Comparison of ENCODE assay signal across 13 cellular contexts in the genomic region with DNA sequence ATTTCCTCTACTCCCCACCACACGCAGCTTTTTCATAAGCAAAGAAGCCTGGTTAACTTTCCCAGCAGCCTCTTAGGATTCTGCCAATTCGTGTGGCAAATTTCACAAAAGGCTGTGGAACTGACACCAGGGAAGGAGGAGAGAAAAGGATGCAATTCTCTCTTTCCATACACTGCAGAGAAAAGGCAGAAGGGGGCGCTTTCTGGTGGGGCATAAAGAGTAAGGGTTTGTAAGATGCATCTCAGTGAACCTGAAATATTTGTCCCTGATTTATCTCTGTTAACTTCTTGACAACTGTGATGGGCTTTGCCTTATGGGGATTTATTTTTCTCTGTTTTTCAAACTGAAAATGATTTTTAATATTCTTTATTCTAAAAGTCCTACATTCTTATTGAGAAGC. TPM values are rescaled to one million over a fixed set of nuclear protein-coding genes. Genes with fewer than 3 reads are reported as not detected.
DNase-seq lines count a peak whose midpoint lies in the region; ATAC-seq, FAIRE-seq and TF ChIP-seq lines count a peak whose summit lies in the region.
"Had no signal": no experiment of that assay in that cellular context is flagged by ENCODE, and none has a peak within 500 bp of the region (broad histone marks: within the 10 kb centered on the region; RNA-seq: fewer than 3 reads in every experiment).

No MANE protein-coding gene starts in this region.

- POLR2A ChIA-PET in HepG2 (lab: Yijun Ruan, JAX) = no interaction called here
- POLR2A ChIA-PET in naive thymus-derived CD8-positive, alpha-beta T cell (lab: Charles Lee) = no interaction called here

- CTCF ChIA-PET in HepG2 (lab: Yijun Ruan, JAX; ENCODE audit: low intra/inter-chr PET ratio, low total read pairs) = no interaction called here
- CTCF ChIA-PET in mammary epithelial cell (lab: Charles Lee; ENCODE audit: low non-redundant PET) = interaction anchor here (0.9 kb wide), 1 partner anchor 414 kb away, joined by 3 read pairs; no protein-coding TSS in a partner anchor

- H3K27ac ChIP-seq in liver (ENCODE audit: low read depth in 1 of 2, low read length in 2 of 2) (no peak overlapping the region), HepG2 (ENCODE audit: extremely low read length, insufficient read depth, low read length) (no peak overlapping the region), mammary epithelial cell (ENCODE audit: insufficient read depth, low read depth, low read length) (no peak overlapping the region)
- H3K27ac ChIP-seq: gastroesophageal sphincter, neutrophil had no signal

- dilution Hi-C loops in mammary epithelial cell (cut with HindIII; ENCODE audit: low sequenced_read_pairs) = no loop called here

- H3K36me3 Mint-ChIP-seq in type B pancreatic cell = no peaks in the 10 kb centered on the region
- no peaks in the 10 kb centered on the region for H3K36me3 Mint-ChIP-seq in naive thymus-derived CD8-positive, alpha-beta T cell

- H4K20me1 ChIP-seq in HepG2 (ENCODE audit: insufficient read depth, low read length) = no peaks in the 10 kb centered on the region
- no peaks in the 10 kb centered on the region for H4K20me1 ChIP-seq in mammary epithelial cell (ENCODE audit: insufficient read depth, low read length)

- H3K27me3 ChIP-seq in liver (ENCODE audit: control insufficient read depth in 4 of 4, insufficient read depth in 4 of 4, low read length in 3 of 4) = peaks cover 0 to 8% (median 4%) of the 10 kb centered on the region in 4 donors
- H3K27me3 ChIP-seq in HepG2 (ENCODE audit: control insufficient read depth in 1 of 2, insufficient read depth in 2 of 2, low read length in 2 of 2) = no peaks in the 10 kb centered on the region; a peak in 1 of 5 replicates
- peaks cover 8% of the 10 kb centered on the region for H3K27me3 ChIP-seq in mammary epithelial cell (ENCODE audit: insufficient read depth, low read length)

- H3K9ac ChIP-seq in liver (ENCODE audit: low read depth in 1 of 2, low read length in 2 of 2) = no peak overlapping the region
- no peak overlapping the region for H3K9ac ChIP-seq in HepG2 (ENCODE audit: insufficient read depth, low read depth, low read length)
- no peak overlapping the region for H3K9ac ChIP-seq in mammary epithelial cell (ENCODE audit: insufficient read depth, low read length)

- no peaks in the 10 kb centered on the region for H3K9me3 ChIP-seq in liver (ENCODE audit: control insufficient read depth in 4 of 4, low read length in 3 of 4)
- no peaks in the 10 kb centered on the region for H3K9me3 ChIP-seq in HepG2 (ENCODE audit: low read length)
- no peaks in the 10 kb centered on the region for H3K9me3 ChIP-seq in mammary epithelial cell (replicated peaks; ENCODE audit: insufficient read depth, low read length)
- H3K9me3 ChIP-seq: gastroesophageal sphincter, neutrophil had no signal

- 14% methylated on average over 3 of the region's 3 CpGs for WGBS in liver
- 2% methylated on average over 3 of the region's 3 CpGs for WGBS in HepG2 (ENCODE audit: low lambda C conversion rate)
- WGBS in mammary epithelial cell (ENCODE audit: low coverage, missing lambda C conversion rate) = 45% methylated on average over 2 of the region's 3 CpGs

- H3K4me1 Mint-ChIP-seq in type B pancreatic cell (ENCODE audit: unreplicated experiment) = no peaks in the 10 kb centered on the region
- no peaks in the 10 kb centered on the region for H3K4me1 Mint-ChIP-seq in naive thymus-derived CD8-positive, alpha-beta T cell

- H3K4me1 ChIP-seq in liver (ENCODE audit: control insufficient read depth in 4 of 4, insufficient read depth in 4 of 4, low read length in 3 of 4) = no peaks in the 10 kb centered on the region
- no peaks in the 10 kb centered on the region for H3K4me1 ChIP-seq in HepG2 (ENCODE audit: insufficient read depth, low read length)
- H3K4me1 ChIP-seq in mammary epithelial cell (ENCODE audit: insufficient read depth, low read length) = no peaks in the 10 kb centered on the region
- H3K4me1 ChIP-seq: gastroesophageal sphincter had no signal

- TF ChIP-seq POLR2A in HepG2 (IDR thresholded peaks at IDR 0.05; ENCODE audit: insufficient read depth in 1 of 2, low read depth in 2 of 2, low read length in 2 of 2) = no peak

- in situ Hi-C loops in HepG2 (cut with HindIII; ENCODE audit: extremely low pct_ligation_motif_present, low pct_unique_long_range_greater_than_20kb) (loop anchor here (10.0 kb wide), 1 partner anchor 302 kb away; no protein-coding TSS in a partner anchor), mammary epithelial cell (cut with MboI; ENCODE audit: low sequenced_read_pairs in 2 of 2) (loop anchor here in 1 of 2 donors (10.0 kb wide), 1 partner anchor 92 kb away; no protein-coding TSS in a partner anchor)

- no TSS peak for BruUV-seq in HepG2 (replicated peaks; lab: Mats Ljungman, UMichigan)
- no TSS peak for BruUV-seq in mammary epithelial cell (replicated peaks; lab: Mats Ljungman, UMichigan)

- H3K4me2 ChIP-seq in HepG2 (ENCODE audit: low read depth, low read length) = no peak overlapping the region
- H3K4me2 ChIP-seq in mammary epithelial cell (ENCODE audit: insufficient read depth, low read depth, low read length) = no peak overlapping the region

- no peak for FAIRE-seq in HepG2 (lab: Jason Lieb, UNC)
- FAIRE-seq: G401.6 had no signal

- H2AFZ ChIP-seq in HepG2 (ENCODE audit: low read length) = no peak overlapping the region
- H2AFZ ChIP-seq in mammary epithelial cell (ENCODE audit: low read depth, low read length) = no peak overlapping the region

- H3K36me3 ChIP-seq in liver (ENCODE audit: control insufficient read depth in 4 of 4, insufficient read depth in 3 of 4, low read depth in 1 of 4, low read length in 3 of 4) (no peaks in the 10 kb centered on the region), HepG2 (replicated peaks in 1 of 2; ENCODE audit: control insufficient read depth in 1 of 2, insufficient read depth in 2 of 2, low read length in 2 of 2) (no peaks in the 10 kb centered on the region), mammary epithelial cell (ENCODE audit: insufficient read depth, low read length) (no peaks in the 10 kb centered on the region)
- H3K36me3 ChIP-seq: gastroesophageal sphincter, neutrophil had no signal

- TF ChIP-seq EP300 in HepG2 (IDR thresholded peaks at IDR 0.05; ENCODE audit: low read depth in 2 of 2, low read length in 2 of 2) = no peak
- no peak for TF ChIP-seq EP300 in HepG2 (CRISPR knock-in tag; IDR thresholded peaks at IDR 0.05; ENCODE audit: borderline replicate concordance)

- ATAC-seq in HepG2 = no peak
- ATAC-seq in HG02970 (IDR thresholded peaks at IDR 0.05; ENCODE audit: low FRiP score, unreplicated experiment) = no peak
- ATAC-seq in naive thymus-derived CD8-positive, alpha-beta T cell = no peak
- ATAC-seq: gastroesophageal sphincter had no signal

- TF ChIP-seq RAD21 in liver (IDR thresholded peaks at IDR 0.05) (peak in 1 of 2 donors; percentile 36), HepG2 (CRISPR knock-in tag; IDR thresholded peaks at IDR 0.05) (no peak)

- H3K27me3 Mint-ChIP-seq in type B pancreatic cell = peaks cover 24% of the 10 kb centered on the region
- H3K27me3 Mint-ChIP-seq in naive thymus-derived CD8-positive, alpha-beta T cell = peaks cover 15 to 49% (median 22%) of the 10 kb centered on the region in 5 donors

- H3K79me2 ChIP-seq in HepG2 (ENCODE audit: insufficient read depth, low read length) (no peaks in the 10 kb centered on the region), mammary epithelial cell (ENCODE audit: insufficient read depth, low read length) (no peaks in the 10 kb centered on the region)

- no peak overlapping the region for H3K27ac Mint-ChIP-seq in type B pancreatic cell
- no peak overlapping the region for H3K27ac Mint-ChIP-seq in naive thymus-derived CD8-positive, alpha-beta T cell

- no peak overlapping the region for H3K4me3 Mint-ChIP-seq in type B pancreatic cell
- H3K4me3 Mint-ChIP-seq in naive thymus-derived CD8-positive, alpha-beta T cell = no peak overlapping the region

- H3K9me3 Mint-ChIP-seq in type B pancreatic cell = no peaks in the 10 kb centered on the region
- H3K9me3 Mint-ChIP-seq in naive thymus-derived CD8-positive, alpha-beta T cell = no peaks in the 10 kb centered on the region

- no peak for DNase-seq in HepG2 (ENCODE audit: low spot score)
- peak; percentile 53 for DNase-seq in NCI-H1092 treated with DMSO at 0.1 percent for 48 hours (lab: John Stamatoyannopoulos, UW)
- DNase-seq in mammary epithelial cell = peak; percentile 9
- DNase-seq in type B pancreatic cell (ENCODE audit: extremely low spot score, unreplicated experiment) = no peak
- no peak for DNase-seq in AG08396 (ENCODE audit: low spot score)
- DNase-seq in naive thymus-derived CD8-positive, alpha-beta T cell = no peak
- DNase-seq: NCI-H2081 treated with DMSO at 0.1 percent for 48 hours, T1000 had no signal

- TF ChIP-seq CTCF in liver (IDR thresholded peaks at IDR 0.05; ENCODE audit: low read depth, low read length, missing input control) (peak; percentile 8), HepG2 (CRISPR knock-in tag; IDR thresholded peaks at IDR 0.05) (no peak), mammary epithelial cell (conservative IDR thresholded peaks at IDR 0.05 in 1 of 2, IDR thresholded peaks at IDR 0.05 in 1 of 2; ENCODE audit: extremely low read depth in 1 of 2, insufficient read depth in 1 of 2, low read depth in 1 of 2, low read length in 2 of 2) (peak; percentile 42 to 61), type B pancreatic cell (conservative IDR thresholded peaks at IDR 0.05) (peak; percentile 56)

- intact Hi-C loops in HepG2 (cut with micrococcal nuclease; ENCODE audit: unreplicated experiment) = no loop called here
- intact Hi-C loops in mammary epithelial cell (cut with micrococcal nuclease) = loop anchor here (1.0 to 10.0 kb wide), 3 partner anchors 89 to 300 kb away; no protein-coding TSS in a partner anchor

- H3K4me3 ChIP-seq in liver (ENCODE audit: low read depth in 1 of 3, low read length in 3 of 3) (no peak overlapping the region), HepG2 (replicated peaks in 1 of 3; ENCODE audit: insufficient read depth in 1 of 3, low read depth in 2 of 3, low read length in 3 of 3) (no peak overlapping the region), mammary epithelial cell (replicated peaks in 1 of 3; ENCODE audit: insufficient read depth in 1 of 3, low read depth in 2 of 3, low read length in 3 of 3) (no peak overlapping the region)
- H3K4me3 ChIP-seq: gastroesophageal sphincter had no signal

RNA-seq across cellular contexts. Expression of a gene that starts 45.5 kb away (rescaled TPM):
- total RNA-seq in liver = not detected
- polyA plus RNA-seq in liver = not detected
- not detected in 2 replicates for total RNA-seq in HepG2 (2016; rRNA removed; fragmentation: Illumina TruSeq; extraction: Trizol)
- not detected in 2 replicates for total RNA-seq in HepG2 (2016; cell fraction: cytosol; rRNA removed; fragmentation: Illumina TruSeq; extraction: Trizol; ENCODE audit: low read depth)
- not detected in 2 replicates for total RNA-seq in HepG2 (2016; cell fraction: insoluble cytoplasmic fraction; rRNA removed; fragmentation: Illumina TruSeq; extraction: Trizol)
- not detected in 2 replicates for total RNA-seq in HepG2 (2016; cell fraction: membrane; rRNA removed; fragmentation: Illumina TruSeq; extraction: Trizol)
- not detected in 2 replicates for total RNA-seq in HepG2 (2016; cell fraction: nucleus; rRNA removed; fragmentation: Illumina TruSeq; extraction: Trizol)
- polyA plus RNA-seq in HepG2 (2011; rRNA removed) = not detected in 2 replicates
- polyA plus RNA-seq in HepG2 (2011; cell fraction: cytosol; rRNA removed) = not detected in 2 replicates
- polyA plus RNA-seq in HepG2 (2011; cell fraction: nucleus; rRNA removed) = not detected in 2 replicates
- not detected in 2 replicates for polyA plus RNA-seq in HepG2 (2012)
- polyA plus RNA-seq in HepG2 (2016; cell fraction: cytosol; fragmentation: Illumina TruSeq; extraction: Trizol; ENCODE audit: low read depth) = not detected in 2 replicates
- not detected in 2 replicates for polyA plus RNA-seq in HepG2 (2016; cell fraction: insoluble cytoplasmic fraction; fragmentation: Illumina TruSeq; extraction: Trizol; ENCODE audit: low read depth)
- polyA plus RNA-seq in HepG2 (2016; cell fraction: membrane; fragmentation: Illumina TruSeq; extraction: Trizol; ENCODE audit: low read depth) = not detected in 2 replicates
- not detected in 2 replicates for polyA plus RNA-seq in HepG2 (2016; cell fraction: nucleus; fragmentation: Illumina TruSeq; extraction: Trizol; ENCODE audit: insufficient read depth, low read depth)
- polyA minus RNA-seq in HepG2 (2011; rRNA and poly(A)+ RNA removed; ENCODE audit: low replicate concordance) = not detected in 2 replicates
- not detected in 2 replicates for polyA minus RNA-seq in HepG2 (2011; cell fraction: cytosol; rRNA and poly(A)+ RNA removed)
- not detected in 2 replicates for polyA minus RNA-seq in HepG2 (2011; cell fraction: nucleus; rRNA and poly(A)+ RNA removed)
- total RNA-seq in mammary epithelial cell = under 1 TPM in 1 of 2 donors, not detected in 1; under 0.01 TPM
- not detected for polyA plus RNA-seq in mammary epithelial cell
- polyA minus RNA-seq in mammary epithelial cell = not detected
- total RNA-seq in type B pancreatic cell (ENCODE audit: low replicate concordance) = 1.6 and 4.3 TPM in 2 replicates
- total RNA-seq in naive thymus-derived CD8-positive, alpha-beta T cell = not detected
- not detected for polyA plus RNA-seq in naive thymus-derived CD8-positive, alpha-beta T cell

Comparison
In these comparisons a context has a peak if more than half of its experiments do, and no peak if none do; other contexts are left out.
1. DNase-seq: peak in NCI-H1092 treated with DMSO at 0.1 percent for 48 hours (single experiment) and mammary epithelial cell (single experiment); none in HepG2 (single experiment), type B pancreatic cell (single experiment), AG08396 (single experiment) and naive thymus-derived CD8-positive, alpha-beta T cell (0 of 10).